ENCODE assay signal across 1 cellular context in genomic region chr3:48847586-48848423, GRCh38.
TF ChIP-seq lines count a peak whose summit lies in the region.

PRKAR2A (minus strand) TSS chr3:48847874; CDS start chr3:48847596, 278 bp downstream.

TF ChIP-seq in GM23338, 12 proteins besides CTCF, POLR2A, EP300 and RAD21 (continued from another document):
- no peak for TF ChIP-seq REST (IDR thresholded peaks at IDR 0.05; ENCODE audit: unreplicated experiment)
